Comparison of ENCODE assay signal across 8 cellular contexts in genomic region chr3:53073553-53074365, GRCh38. TPM values are rescaled to one million over a fixed set of nuclear protein-coding genes. Genes with fewer than 3 reads are reported as not detected.
DNase-seq lines count a peak whose midpoint lies in the region; ATAC-seq and TF ChIP-seq lines count a peak whose summit lies in the region.

No MANE protein-coding gene starts in this region.

- peak overlapping the region; percentile 98 for H3K4me2 ChIP-seq in HCT116 (ENCODE audit: low read length)

- H3K27me3 ChIP-seq in HCT116 (ENCODE audit: insufficient read depth, low read length): no peaks in the 10 kb centered on the region
- H3K27me3 ChIP-seq in iPS-15b (ENCODE audit: control insufficient read depth, insufficient read depth, low read length): peaks cover 10% of the 10 kb centered on the region
- H3K27me3 ChIP-seq in spleen (replicated peaks in 1 of 7): no peaks in the 10 kb centered on the region
- no peaks in the 10 kb centered on the region for H3K27me3 ChIP-seq in testis

- RAD21 ChIA-PET in HCT116 (lab: Charles Lee; ENCODE audit: low non-redundant PET in 1 of 2, low total read pairs in 2 of 2, uncharacterized antibody in 2 of 2, unreplicated experiment in 2 of 2): no interaction called here

- no peaks in the 10 kb centered on the region for H3K9me2 ChIP-seq in HCT116 (ENCODE audit: insufficient read depth)

- H3K27me3 Mint-ChIP-seq in activated CD4-positive, alpha-beta memory T cell treated with anti-CD3 and anti-CD28 coated beads for 36 hours: no peaks in the 10 kb centered on the region

- no peak for TF ChIP-seq RAD21 in HCT116 (IDR thresholded peaks at IDR 0.05; ENCODE audit: low read depth)

- intact Hi-C loops in HCT116 (cut with micrococcal nuclease) (loop anchor here (10.0 kb wide), 2 partner anchors 139 to 599 kb away; no protein-coding TSS in a partner anchor), spleen (cut with DNase I; ENCODE audit: low total_unique reads) (no loop called here), testis (cut with DNase I; ENCODE audit: low total_unique reads) (no loop called here)
- intact Hi-C loops in activated CD4-positive, alpha-beta memory T cell treated with anti-CD3 and anti-CD28 coated beads for 36 hours (cut with micrococcal nuclease): loop anchor here (2.0 kb wide), 1 partner anchor 139 kb away; no protein-coding TSS in a partner anchor

- CTCF ChIA-PET in HCT116 (lab: Charles Lee) (interaction anchor here (1.3 kb wide), 1 partner anchor 167 kb away, joined by 3 read pairs; no protein-coding TSS in a partner anchor), GM10248 (lab: Yijun Ruan, JAX) (interaction anchor here (0.9 to 2.3 kb wide), 7 partner anchors 28 to 223 kb away, joined by 3 to 7 read pairs (median 3); partner anchors contain the start of genes SFMBT1 and STIMATE)
- CTCF ChIA-PET in activated CD4-positive, alpha-beta memory T cell treated with anti-CD3 and anti-CD28 coated beads for 36 hours (lab: Charles Lee): interaction anchor here (0.6 to 2.3 kb wide), 6 partner anchors 61 to 231 kb away, joined by 3 to 8 read pairs (median 4); no protein-coding TSS in a partner anchor

- H3K36me3 ChIP-seq in HCT116 (ENCODE audit: control insufficient read depth in 1 of 2, insufficient read depth in 2 of 2, low read length in 2 of 2) (no peaks in the 10 kb centered on the region), iPS-15b (ENCODE audit: control insufficient read depth, insufficient read depth, low read length) (no peaks in the 10 kb centered on the region), spleen (peaks cover 0 to 10% (median 0%) of the 10 kb centered on the region in 6 donors), testis (ENCODE audit: low read depth, missing control alignments) (no peaks in the 10 kb centered on the region)

- no peaks in the 10 kb centered on the region for H4K20me1 ChIP-seq in HCT116 (ENCODE audit: insufficient read depth)

- 71 to 84% (median 75%) methylated on average over 14 to 17 of the region's 17 CpGs for WGBS in spleen, 5 donors
- WGBS in testis, 2 donors: 47 to 63% methylated on average over 10 to 17 of the region's 17 CpGs

- peaks cover 12% of the 10 kb centered on the region for H3K4me1 Mint-ChIP-seq in activated CD4-positive, alpha-beta memory T cell treated with anti-CD3 and anti-CD28 coated beads for 36 hours (ENCODE audit: low read depth)

- POLR2A ChIA-PET in HCT116 (lab: Charles Lee) (no interaction called here), GM10248 (lab: Yijun Ruan, JAX) (no interaction called here)
- POLR2A ChIA-PET in activated CD4-positive, alpha-beta memory T cell treated with anti-CD3 and anti-CD28 coated beads for 36 hours (lab: Charles Lee): no interaction called here

- ATAC-seq in HCT116 (no peak; the same call in 1 of the 2 replicates), GM21390 (IDR thresholded peaks at IDR 0.05; ENCODE audit: unreplicated experiment) (no peak)

- no peaks in the 10 kb centered on the region for H3K79me2 ChIP-seq in HCT116 (ENCODE audit: insufficient read depth, low read length)

- H3K36me3 Mint-ChIP-seq in activated CD4-positive, alpha-beta memory T cell treated with anti-CD3 and anti-CD28 coated beads for 36 hours: no peaks in the 10 kb centered on the region

- DNase-seq in HCT116 (ENCODE audit: low read depth, low spot score): no peak
- no peak for DNase-seq in activated CD4-positive, alpha-beta memory T cell treated with anti-CD3 and anti-CD28 coated beads for 36 hours
- peak; percentile 65 for DNase-seq in spleen
- DNase-seq in GM10248 (ENCODE audit: extremely low spot score): no peak
- DNase-seq in testis: no peak
- no peak for DNase-seq in activated CD4-positive, alpha-beta T cell treated with anti-CD3 and anti-CD28 coated beads for 4 hours

- TF ChIP-seq CTCF in HCT116 (IDR thresholded peaks at IDR 0.05 in 2 of 3, conservative IDR thresholded peaks at IDR 0.05 in 1 of 3; ENCODE audit: borderline replicate concordance in 1 of 3, insufficient read depth in 1 of 3, low read depth in 2 of 3, low read length in 2 of 3): no peak
- TF ChIP-seq CTCF in spleen (IDR thresholded peaks at IDR 0.05 in 8 of 11, conservative IDR thresholded peaks at IDR 0.05 in 3 of 11): no peak
- TF ChIP-seq CTCF in GM10248 (IDR thresholded peaks at IDR 0.05; ENCODE audit: control extremely low read depth, extremely low read depth, low read depth, missing control alignments): no peak
- TF ChIP-seq CTCF in testis (IDR thresholded peaks at IDR 0.05): no peak

- BruUV-seq in HCT116 (replicated peaks; lab: Mats Ljungman, UMichigan): no TSS peak

- no peaks in the 10 kb centered on the region for H3K9me3 Mint-ChIP-seq in activated CD4-positive, alpha-beta memory T cell treated with anti-CD3 and anti-CD28 coated beads for 36 hours

- H3K9ac ChIP-seq in HCT116 (ENCODE audit: low read length) (peak overlapping the region; percentile 53; the same call in 1 of the 2 replicates), iPS-15b (ENCODE audit: low read depth, low read length) (peak overlapping the region; percentile 76)

- peak overlapping the region; percentile 70 for H2AFZ ChIP-seq in HCT116 (ENCODE audit: low read depth, low read length, poor library complexity, severe bottlenecking)

- H3K4me1 ChIP-seq in HCT116 (ENCODE audit: control insufficient read depth in 1 of 2, insufficient read depth in 2 of 2, low read length in 2 of 2): peaks cover 6 to 16% of the 10 kb centered on the region in 2 experiments; a peak in 3 of 4 replicates
- peaks cover 6% of the 10 kb centered on the region for H3K4me1 ChIP-seq in iPS-15b (ENCODE audit: control insufficient read depth, insufficient read depth, low read length)
- peaks cover 0 to 25% (median 20%) of the 10 kb centered on the region in 6 donors for H3K4me1 ChIP-seq in spleen
- H3K4me1 ChIP-seq in testis: peaks cover 12% of the 10 kb centered on the region

- peak overlapping the region; percentile 85 for H3K27ac Mint-ChIP-seq in activated CD4-positive, alpha-beta memory T cell treated with anti-CD3 and anti-CD28 coated beads for 36 hours

- H3K4me3 Mint-ChIP-seq in activated CD4-positive, alpha-beta memory T cell treated with anti-CD3 and anti-CD28 coated beads for 36 hours: peak overlapping the region; percentile 82

- TF ChIP-seq POLR2A in HCT116 (IDR thresholded peaks at IDR 0.05; ENCODE audit: borderline replicate concordance, extremely low read depth, insufficient read depth, insufficient read length) (no peak), spleen (IDR thresholded peaks at IDR 0.05) (no peak), testis (IDR thresholded peaks at IDR 0.05) (no peak)

- H3K9me3 ChIP-seq in HCT116 (ENCODE audit: control insufficient read depth in 1 of 2, insufficient read depth in 1 of 2, low read depth in 1 of 2, low read length in 2 of 2) (no peaks in the 10 kb centered on the region), iPS-15b (ENCODE audit: control insufficient read depth, insufficient read depth, low read length) (no peaks in the 10 kb centered on the region), spleen (no peaks in the 10 kb centered on the region), testis (no peaks in the 10 kb centered on the region)

- H3K4me3 ChIP-seq in HCT116 (replicated peaks in 1 of 2; ENCODE audit: low read depth in 1 of 2, low read length in 2 of 2) (peak overlapping the region in 1 of 2 experiments; percentile 62; a peak in 1 of 4 replicates), iPS-15b (ENCODE audit: low read depth, low read length) (peak overlapping the region; percentile 75), spleen (peak overlapping the region in 7 of 8 donors; percentile 61 to 86 (median 77)), testis (peak overlapping the region in 1 of 2 donors; percentile 72)

- H3K27ac ChIP-seq in HCT116 (ENCODE audit: low read depth, low read length) (peak overlapping the region; percentile 47; the same call in 1 of the 2 replicates), spleen (peak overlapping the region in 7 of 8 donors; percentile 55 to 82 (median 79)), testis (no peak overlapping the region)

TF ChIP-seq in HCT116, 20 proteins besides CTCF, POLR2A, EP300 and RAD21 (continues in another document):
- TF ChIP-seq SP1 (IDR thresholded peaks at IDR 0.05; ENCODE audit: low read depth) (no peak), ZNF274 (IDR thresholded peaks at IDR 0.05; ENCODE audit: low read depth, low read length) (no peak), CBX3 (IDR thresholded peaks at IDR 0.05; ENCODE audit: low read depth) (no peak), CEBPB (IDR thresholded peaks at IDR 0.05; ENCODE audit: low read depth) (no peak), SRF (IDR thresholded peaks at IDR 0.05; ENCODE audit: low read depth) (no peak), EGR1 (IDR thresholded peaks at IDR 0.05; ENCODE audit: low read depth) (no peak), POLR2AphosphoS5 (IDR thresholded peaks at IDR 0.05; ENCODE audit: low read depth, low read length) (no peak), YY1 (IDR thresholded peaks at IDR 0.05; ENCODE audit: extremely low read depth, insufficient replicate concordance, low read depth, low read length) (no peak), EZH2phosphoT487 (IDR thresholded peaks at IDR 0.05; ENCODE audit: borderline replicate concordance) (no peak), JUND (IDR thresholded peaks at IDR 0.05) (no peak), MAX (IDR thresholded peaks at IDR 0.05) (no peak), ATF3 (IDR thresholded peaks at IDR 0.05) (no peak), SIN3A (IDR thresholded peaks at IDR 0.05; ENCODE audit: low read depth) (no peak), TCF7L2 (IDR thresholded peaks at IDR 0.05; ENCODE audit: borderline replicate concordance, extremely low read depth, insufficient read depth, insufficient read length) (no peak)

RNA-seq across cellular contexts. Expression of gene SFMBT1, which starts 27.9 kb away (rescaled TPM):
- total RNA-seq in HCT116 (2021; ENCODE audit: unreplicated experiment): 14.8 TPM
- polyA plus RNA-seq in HCT116 (2012): 6.7 and 6.9 TPM in 2 replicates
- total RNA-seq in activated CD4-positive, alpha-beta memory T cell treated with anti-CD3 and anti-CD28 coated beads for 36 hours: 10 to 100 TPM; 22.1 to 22.8 TPM
- total RNA-seq in spleen: 10 to 100 TPM in 6 of 7 donors, 1 to 10 TPM in 1; 9.0 to 24.9 (median 14.0) TPM
- 1 to 10 TPM; 3.0 to 3.5 (median 3.1) TPM for polyA plus RNA-seq in spleen
- 100 to 1,000 TPM in 1 of 2 donors, 10 to 100 TPM in 1; 82.4 to 143 TPM for total RNA-seq in testis
- polyA plus RNA-seq in testis (ENCODE audit: insufficient read depth, low read depth, low replicate concordance): 158 TPM

RNA-seq across cellular contexts. Expression of gene RFT1, which starts 56.5 kb away (rescaled TPM):
- total RNA-seq in HCT116 (2021; ENCODE audit: unreplicated experiment): 33.6 TPM
- polyA plus RNA-seq in HCT116 (2012): 25.1 and 33.3 TPM in 2 replicates
- total RNA-seq in activated CD4-positive, alpha-beta memory T cell treated with anti-CD3 and anti-CD28 coated beads for 36 hours: 10 to 100 TPM; 35.0 to 38.2 TPM
- total RNA-seq in spleen: 10 to 100 TPM; 12.1 to 25.6 (median 17.8) TPM
- polyA plus RNA-seq in spleen: 1 to 10 TPM; 6.0 to 8.9 (median 8.1) TPM
- 10 to 100 TPM; 27.2 to 33.9 TPM for total RNA-seq in testis
- 36.8 TPM for polyA plus RNA-seq in testis (ENCODE audit: insufficient read depth, low read depth, low replicate concordance)

Comparison
In these comparisons a context has a peak if more than half of its experiments do, and no peak if none do; other contexts are left out.
1. H3K27ac ChIP-seq: peak in HCT116 (single experiment) and spleen (7 of 8); none in testis (0 of 2).
2. intact Hi-C loops: an anchor here in HCT116 (10.0 kb wide) and activated CD4-positive, alpha-beta memory T cell treated with anti-CD3 and anti-CD28 coated beads for 36 hours (2.0 kb wide); none called in spleen and testis.